Comparison of ENCODE assay signal across 8 cellular contexts in the genomic region with DNA sequence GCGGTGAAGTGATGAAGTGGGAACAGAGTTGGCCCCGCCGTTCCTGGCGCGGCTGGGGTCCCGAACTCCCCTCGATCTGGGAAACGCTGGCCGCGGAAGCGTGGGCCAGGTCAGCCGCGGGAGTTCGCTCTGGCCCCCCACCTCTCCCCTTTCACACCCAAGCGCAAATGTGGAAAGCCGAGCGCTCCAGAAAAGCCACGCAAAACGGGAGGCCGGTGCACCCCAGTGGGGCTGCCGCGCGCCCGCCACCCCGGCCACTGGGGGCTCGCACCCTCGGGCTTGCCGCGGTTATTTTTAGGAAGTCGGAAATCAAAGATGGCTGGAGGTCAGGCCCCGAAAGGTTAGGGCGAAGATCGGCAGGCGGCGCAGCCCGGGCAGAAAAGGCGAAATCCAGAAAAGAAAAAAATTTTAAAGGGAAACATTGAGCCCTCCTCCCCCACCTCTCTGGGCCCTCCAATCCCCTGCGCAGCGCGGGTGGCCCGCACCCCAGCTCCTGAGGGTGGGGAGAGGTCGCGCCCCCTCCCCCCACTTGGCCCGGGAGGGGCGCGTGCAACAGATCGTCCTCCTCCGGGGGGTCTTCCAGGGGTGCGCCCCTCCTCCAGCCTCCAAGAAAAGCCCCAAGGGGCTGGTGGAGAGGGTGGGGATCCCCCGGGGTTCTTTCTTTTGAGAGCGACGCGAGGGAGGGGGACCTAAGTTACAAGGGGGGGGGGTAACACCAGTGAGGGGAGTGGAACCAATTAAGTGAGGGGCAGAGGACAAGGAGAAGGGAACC. TPM values are rescaled to one million over a fixed set of nuclear protein-coding genes. Genes with fewer than 3 reads are reported as not detected.
A peak's percentile ranks its signal among the peaks of the same experiment; 100 is the strongest.
DNase-seq lines count a peak whose midpoint lies in the region; ATAC-seq and TF ChIP-seq lines count a peak whose summit lies in the region.

No MANE protein-coding gene starts in this region.

- intact Hi-C loops in breast epithelium (cut with DNase I; ENCODE audit: low total_unique reads) = no loop called here

- TF ChIP-seq CTCF in breast epithelium (IDR thresholded peaks at IDR 0.05) = no peak
- TF ChIP-seq CTCF in liver (IDR thresholded peaks at IDR 0.05; ENCODE audit: low read depth, low read length, missing input control) = no peak

- no peaks in the 10 kb centered on the region for H3K36me3 Mint-ChIP-seq in activated T-cell treated with anti-CD3 and anti-CD28 coated beads, Interleukin-2, amount 50 U/mL, for 24 hours (ENCODE audit: low read depth)

- no peaks in the 10 kb centered on the region for H3K9me3 ChIP-seq in breast epithelium
- H3K9me3 ChIP-seq in liver (ENCODE audit: control insufficient read depth in 4 of 4, low read length in 3 of 4) = no peaks in the 10 kb centered on the region

- peak overlapping the region; percentile 54 for H3K4me3 Mint-ChIP-seq in activated T-cell treated with anti-CD3 and anti-CD28 coated beads, Interleukin-2, amount 50 U/mL, for 24 hours

- WGBS in liver = 1% methylated on average over 53 of the region's 53 CpGs
- WGBS in urinary bladder = 1% methylated on average over 53 of the region's 53 CpGs

- H3K27me3 Mint-ChIP-seq in activated T-cell treated with anti-CD3 and anti-CD28 coated beads, Interleukin-2, amount 50 U/mL, for 24 hours = peaks cover 78% of the 10 kb centered on the region

- no peaks in the 10 kb centered on the region for H3K36me3 ChIP-seq in breast epithelium
- no peaks in the 10 kb centered on the region for H3K36me3 ChIP-seq in liver (ENCODE audit: control insufficient read depth in 4 of 4, insufficient read depth in 3 of 4, low read depth in 1 of 4, low read length in 3 of 4)
- no peaks in the 10 kb centered on the region for H3K36me3 ChIP-seq in urinary bladder (ENCODE audit: insufficient read depth)

- H3K4me1 ChIP-seq in breast epithelium (peaks cover 0 to 17% of the 10 kb centered on the region in 2 donors), liver (ENCODE audit: control insufficient read depth in 4 of 4, insufficient read depth in 4 of 4, low read length in 3 of 4) (peaks cover 0 to 24% (median 14%) of the 10 kb centered on the region in 4 donors), urinary bladder (ENCODE audit: insufficient read depth) (no peaks in the 10 kb centered on the region)

- TF ChIP-seq POLR2A in breast epithelium (IDR thresholded peaks at IDR 0.05) = no peak

- H3K9me3 Mint-ChIP-seq in activated T-cell treated with anti-CD3 and anti-CD28 coated beads, Interleukin-2, amount 50 U/mL, for 24 hours = no peaks in the 10 kb centered on the region

- H3K4me3 ChIP-seq in breast epithelium = peak overlapping the region; percentile 34 to 64 (median 52)
- H3K4me3 ChIP-seq in liver (ENCODE audit: low read depth in 1 of 3, low read length in 3 of 3) = peak overlapping the region; percentile 61 to 76 (median 67)
- peak overlapping the region; percentile 6 for H3K4me3 ChIP-seq in urinary bladder (ENCODE audit: low read depth, low read length)

- H3K9ac ChIP-seq in liver (ENCODE audit: low read depth in 1 of 2, low read length in 2 of 2) = peak overlapping the region in 1 of 2 donors; percentile 43

- peaks cover 13% of the 10 kb centered on the region for H3K4me1 Mint-ChIP-seq in activated T-cell treated with anti-CD3 and anti-CD28 coated beads, Interleukin-2, amount 50 U/mL, for 24 hours (ENCODE audit: low read depth)

- DNase-seq in activated T-cell treated with anti-CD3 and anti-CD28 coated beads, Interleukin-2, amount 50 U/mL, for 24 hours = no peak
- no peak for DNase-seq in activated T-cell treated with anti-CD3 and anti-CD28 coated beads for 4 hours
- DNase-seq in breast epithelium (ENCODE audit: low spot score in 2 of 2) = no peak
- no peak for DNase-seq in GF-D8 (lab: John Stamatoyannopoulos, UW)
- no peak for DNase-seq in kidney glomerular epithelial cell (lab: John Stamatoyannopoulos, UW)

- TF ChIP-seq RAD21 in liver (IDR thresholded peaks at IDR 0.05) = no peak

- H3K27me3 ChIP-seq in breast epithelium (peaks cover 0 to 16% of the 10 kb centered on the region in 2 donors), liver (ENCODE audit: control insufficient read depth in 4 of 4, insufficient read depth in 4 of 4, low read length in 3 of 4) (no peaks in the 10 kb centered on the region)

- ATAC-seq in HG03196 (IDR thresholded peaks at IDR 0.05; ENCODE audit: unreplicated experiment) = no peak

- no peak overlapping the region for H3K27ac ChIP-seq in breast epithelium
- H3K27ac ChIP-seq in liver (ENCODE audit: low read depth in 1 of 2, low read length in 2 of 2) = peak overlapping the region in 1 of 2 donors; percentile 54
- no peak overlapping the region for H3K27ac ChIP-seq in urinary bladder (ENCODE audit: low read depth)

- no peak overlapping the region for H3K27ac Mint-ChIP-seq in activated T-cell treated with anti-CD3 and anti-CD28 coated beads, Interleukin-2, amount 50 U/mL, for 24 hours

TF ChIP-seq in liver, 16 proteins besides CTCF, POLR2A, EP300 and RAD21:
- TF ChIP-seq, protein P1, sequence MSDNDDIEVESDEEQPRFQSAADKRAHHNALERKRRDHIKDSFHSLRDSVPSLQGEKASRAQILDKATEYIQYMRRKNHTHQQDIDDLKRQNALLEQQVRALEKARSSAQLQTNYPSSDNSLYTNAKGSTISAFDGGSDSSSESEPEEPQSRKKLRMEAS (IDR thresholded peaks at IDR 0.05) = no peak
- peak; percentile 44 for TF ChIP-seq YY1 (IDR thresholded peaks at IDR 0.05)

RNA-seq across cellular contexts. Expression of gene SALL4, which starts 0.9 kb away (rescaled TPM):
- under 1 TPM; 0.29 to 0.33 (median 0.32) TPM for total RNA-seq in breast epithelium
- 1 to 10 TPM; 2.0 to 3.6 TPM for total RNA-seq in liver
- polyA plus RNA-seq in liver = under 1 TPM; 0.16 to 0.71 TPM
- 1.3 TPM for total RNA-seq in urinary bladder
- 0.06 TPM for polyA plus RNA-seq in urinary bladder

RNA-seq across cellular contexts. Expression of gene ATP9A, which starts 33.2 kb away (rescaled TPM):
- total RNA-seq in breast epithelium (10 to 100 TPM; 41.6 to 98.4 (median 50.8) TPM), liver (10 to 100 TPM; 14.7 to 16.7 TPM), urinary bladder (25.6 TPM)
- polyA plus RNA-seq in liver (1 to 10 TPM; 2.4 to 5.1 TPM), urinary bladder (17.9 TPM)

Comparison
In these comparisons a context has a peak if more than half of its experiments do, and no peak if none do; other contexts are left out.
1. H3K4me3 ChIP-seq: peak in every context shown above with its lines; median percentile 67 in liver; 52 in breast epithelium; 6 in urinary bladder.